ENCODE assay signal across 1 cellular context in the genomic region with DNA sequence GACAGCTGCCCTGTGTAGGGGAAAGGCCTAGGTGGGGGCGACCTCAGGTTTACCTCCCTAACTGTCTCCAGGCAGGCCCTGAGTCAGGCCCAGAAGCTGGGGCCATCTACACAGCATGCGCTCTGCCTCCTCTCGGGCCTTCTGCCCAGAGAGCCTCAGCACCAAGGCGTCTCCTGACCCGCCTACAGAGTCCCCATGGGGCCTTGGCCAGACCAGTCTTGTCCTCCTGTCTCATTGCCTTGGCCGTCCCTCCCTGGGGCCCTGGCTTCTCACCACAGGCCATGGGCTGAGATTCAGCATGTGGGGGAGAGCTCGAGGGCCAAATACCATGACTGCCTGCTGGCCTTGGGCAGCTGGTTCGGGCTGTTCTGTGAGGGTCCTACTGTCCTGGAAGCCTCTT.
TF ChIP-seq lines count a peak whose summit lies in the region.

No MANE protein-coding gene starts in this region.

TF ChIP-seq in K562, 482 proteins besides CTCF, POLR2A, EP300 and RAD21:
- TF ChIP-seq RHOXF2B (CRISPR knock-in tag; conservative IDR thresholded peaks at IDR 0.05) = no peak
- TF ChIP-seq POLR2G (IDR thresholded peaks at IDR 0.05; ENCODE audit: low read depth, low read length) = 0 out of 2 replicates have a peak, but pooled peaks have one; percentile 1
